In genomic region chr3:185498503-185499396, GRCh38 we compare ENCODE assay signal across 1 cellular context.
TF ChIP-seq lines count a peak whose summit lies in the region.

Gene TMEM41A, minus strand, starts transcription at chr3:185499035. Its CDS starts 74 bp downstream, at chr3:185498961.

TF ChIP-seq in GM23338, 12 proteins besides CTCF, POLR2A, EP300 and RAD21 (continued from another document):
- no peak for TF ChIP-seq REST (IDR thresholded peaks at IDR 0.05; ENCODE audit: unreplicated experiment)
- TF ChIP-seq JUNB (IDR thresholded peaks at IDR 0.05; ENCODE audit: unreplicated experiment): no peak
- TF ChIP-seq ETS1 (IDR thresholded peaks at IDR 0.05): peak; percentile 72
- TF ChIP-seq ZNF462 (CRISPR knock-in tag; IDR thresholded peaks at IDR 0.05): no peak
- no peak for TF ChIP-seq STAT1 (IDR thresholded peaks at IDR 0.05; ENCODE audit: unreplicated experiment)
- 0 out of 2 replicates have a peak, but pooled peaks have one; percentile 35 for TF ChIP-seq ZNF114 (CRISPR knock-in tag; IDR thresholded peaks at IDR 0.05)
- no peak for TF ChIP-seq NANOG (IDR thresholded peaks at IDR 0.05; ENCODE audit: borderline replicate concordance)
- peak; percentile 71 for TF ChIP-seq CREB1 (CRISPR knock-in tag; IDR thresholded peaks at IDR 0.05; ENCODE audit: low read depth)
- no peak for TF ChIP-seq EZH2phosphoT487 (IDR thresholded peaks at IDR 0.05; ENCODE audit: unreplicated experiment)
